6 cellular contexts compared by ENCODE assay signal in genomic region chr20:63941282-63942060, GRCh38. TPM values are rescaled to one million over a fixed set of nuclear protein-coding genes. Genes with fewer than 3 reads are reported as not detected.
A peak's percentile ranks its signal among the peaks of the same experiment; 100 is the strongest.
DNase-seq lines count a peak whose midpoint lies in the region; ATAC-seq and FAIRE-seq lines count a peak whose summit lies in the region.

No MANE protein-coding gene starts in this region.

- no peak for DNase-seq in HTR-8/SVneo (ENCODE audit: insufficient read length, low spot score)
- DNase-seq in activated T-cell treated with anti-CD3 and anti-CD28 coated beads for 4 hours, result peak; percentile 42
- DNase-seq in immature natural killer cell, result peak; percentile 59 to 80 (median 78)
- DNase-seq in kidney glomerular epithelial cell (lab: John Stamatoyannopoulos, UW), result no peak
- no peak for DNase-seq in T1000 (lab: John Stamatoyannopoulos, UW)

- peaks cover 0 to 4% (median 0%) of the 10 kb centered on the region in 3 donors for H3K36me3 Mint-ChIP-seq in immature natural killer cell

- H3K4me3 Mint-ChIP-seq in immature natural killer cell, result peak overlapping the region; percentile 42 to 73 (median 66)

- peak overlapping the region; percentile 66 to 89 (median 84) for H3K27ac Mint-ChIP-seq in immature natural killer cell

- H3K9me3 Mint-ChIP-seq in immature natural killer cell, result no peaks in the 10 kb centered on the region

- FAIRE-seq in HTR-8/SVneo (lab: Jason Lieb, UNC), result peak; percentile 86

- no peak for ATAC-seq in HG03439 (IDR thresholded peaks at IDR 0.05; ENCODE audit: unreplicated experiment)

- H3K27me3 Mint-ChIP-seq in immature natural killer cell (ENCODE audit: low read depth in 3 of 3), result peaks cover 5% of the 10 kb centered on the region in 3 donors

- H3K4me1 Mint-ChIP-seq in immature natural killer cell, result peaks cover 7 to 23% of the 10 kb centered on the region in 2 donors

RNA-seq across cellular contexts. Expression of gene UCKL1, which starts 14.7 kb away (rescaled TPM):
- 10 to 100 TPM; 19.3 to 35.5 (median 30.8) TPM for polyA plus RNA-seq in immature natural killer cell

RNA-seq across cellular contexts. Expression of gene ZNF512B, which starts 28.3 kb away (rescaled TPM):
- under 1 TPM in 2 of 3 donors, not detected in 1; 0.36 to 0.63 TPM for polyA plus RNA-seq in immature natural killer cell

RNA-seq across cellular contexts. Expression of gene SAMD10, which starts 38.0 kb away (rescaled TPM):
- polyA plus RNA-seq in immature natural killer cell, result 10 to 100 TPM in 1 of 3 donors, 1 to 10 TPM in 2; 6.5 to 13.2 (median 8.5) TPM

RNA-seq across cellular contexts. Expression of gene PRPF6, which starts 39.5 kb away (rescaled TPM):
- polyA plus RNA-seq in immature natural killer cell, result 10 to 100 TPM; 52.6 to 94.4 (median 63.1) TPM

RNA-seq across cellular contexts. Expression of gene DNAJC5, which starts 46.5 kb away (rescaled TPM):
- 1 to 10 TPM; 1.4 to 8.2 (median 2.9) TPM for polyA plus RNA-seq in immature natural killer cell

Comparison
In these comparisons a context has a peak if more than half of its experiments do, and no peak if none do; other contexts are left out.
1. DNase-seq: peak in activated T-cell treated with anti-CD3 and anti-CD28 coated beads for 4 hours (single experiment) and immature natural killer cell (3 of 3); none in HTR-8/SVneo (single experiment), kidney glomerular epithelial cell (single experiment) and T1000 (single experiment).